Comparison of ENCODE assay signal across 23 cellular contexts in the genomic region with DNA sequence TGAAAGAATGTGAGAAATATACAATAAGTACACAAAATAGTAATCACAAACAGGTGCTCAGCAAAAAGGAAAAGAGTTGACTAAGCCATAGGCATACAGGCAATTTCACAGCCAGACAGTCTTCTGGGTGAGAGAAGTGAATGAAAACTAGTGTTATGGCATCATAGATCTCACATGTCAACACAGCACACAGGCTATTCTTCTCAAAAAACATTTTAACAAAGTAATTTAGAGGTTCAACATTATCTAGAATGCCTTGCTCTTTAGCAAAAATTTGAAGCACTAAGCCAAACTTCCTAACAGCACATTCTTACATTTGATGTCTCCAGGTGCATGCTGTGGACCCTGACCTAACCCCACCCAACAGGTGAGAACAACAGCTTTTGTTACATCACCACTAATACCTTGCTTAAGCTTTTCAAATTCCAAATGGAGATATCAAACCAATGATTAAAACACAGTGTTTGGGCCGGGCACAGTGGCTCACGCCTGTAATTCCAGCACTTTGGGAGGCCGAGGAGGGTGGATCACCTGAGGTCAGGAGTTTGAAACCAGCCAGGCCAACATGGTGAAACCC. TPM values are rescaled to one million over a fixed set of nuclear protein-coding genes. Genes with fewer than 3 reads are reported as not detected.
DNase-seq lines count a peak whose midpoint lies in the region; ATAC-seq, FAIRE-seq and TF ChIP-seq lines count a peak whose summit lies in the region.
"Had no signal": no experiment of that assay in that cellular context is flagged by ENCODE, and none has a peak within 500 bp of the region (broad histone marks: within the 10 kb centered on the region; RNA-seq: fewer than 3 reads in every experiment).

No MANE protein-coding gene starts in this region.

- DNase-seq in CD4-positive, CD25-positive, alpha-beta regulatory T cell = no peak
- DNase-seq in H54 (ENCODE audit: insufficient read length, low spot score) (no peak), dermis blood vessel endothelial cell (no peak), Kasumi-1 (lab: John Stamatoyannopoulos, UW) (no peak), NCI-H748 (lab: John Stamatoyannopoulos, UW; ENCODE audit: unreplicated experiment) (no peak), RCC 7860 (ENCODE audit: low spot score) (no peak)
- DNase-seq in activated T-helper 2 cell treated with anti-CD3 and anti-CD28 coated beads, Interferon-gamma antibody, Interleukin-2, Interleukin-4, amounts not matched to agents 10 μg/mL and 5 μg/mL and 100 μg/mL, durations not matched to agents 14 hours and 24 hours and 36 hours (ENCODE audit: low spot score) = no peak
- DNase-seq: activated CD4-positive, alpha-beta T cell treated with anti-CD3 and anti-CD28 coated beads for 4 hours; effector memory CD8-positive, alpha-beta T cell; esophagus squamous epithelium; GF-D8; GOT3; naive B cell; NCI-H2029; pancreas; stimulated activated CD4-positive, alpha-beta T cell treated with anti-CD3 and anti-CD28 coated beads, Interleukin-1b, Interleukin-23, amount 100 ng/mL, for 48 hours; T-cell; thyroid gland had no signal

- no peaks in the 10 kb centered on the region for H3K4me1 ChIP-seq in CD4-positive, CD25-positive, alpha-beta regulatory T cell (ENCODE audit: control insufficient read depth, insufficient read depth, low read length, poor library complexity, severe bottlenecking)

- no peak overlapping the region for H3K4me3 ChIP-seq in CD4-positive, CD25-positive, alpha-beta regulatory T cell (ENCODE audit: low read depth, low read length)
- H3K4me3 ChIP-seq: ascending aorta, esophagus squamous epithelium, pancreas, thyroid gland had no signal

- TF ChIP-seq POLR2A in H54 (IDR thresholded peaks at IDR 0.05; ENCODE audit: low read depth, low read length) = no peak

- H3K4me3 Mint-ChIP-seq in CD4-positive, CD25-positive, alpha-beta regulatory T cell = no peak overlapping the region
- no peak overlapping the region for H3K4me3 Mint-ChIP-seq in activated T-helper 2 cell treated with anti-CD3 and anti-CD28 coated beads, Interferon-gamma antibody, Interleukin-2, Interleukin-4, amounts not matched to agents 10 μg/mL and 5 μg/mL and 100 μg/mL, durations not matched to agents 14 hours and 24 hours and 36 hours (ENCODE audit: low read depth)
- H3K4me3 Mint-ChIP-seq in nephron = no peak overlapping the region
- H3K4me3 Mint-ChIP-seq: effector memory CD8-positive, alpha-beta T cell; memory B cell; stimulated activated memory B cell treated with anti-CD40 and anti-IgM and Interleukin-4, amounts not matched to agents 10 μg/mL and 1 μg/mL and 100 μg/mL, for 72 hours; T-cell had no signal

- H3K9me3 Mint-ChIP-seq in CD4-positive, CD25-positive, alpha-beta regulatory T cell = no peaks in the 10 kb centered on the region
- H3K9me3 Mint-ChIP-seq in activated T-helper 2 cell treated with anti-CD3 and anti-CD28 coated beads, Interferon-gamma antibody, Interleukin-2, Interleukin-4, amounts not matched to agents 10 μg/mL and 5 μg/mL and 100 μg/mL, durations not matched to agents 14 hours and 24 hours and 36 hours = no peaks in the 10 kb centered on the region
- no peaks in the 10 kb centered on the region for H3K9me3 Mint-ChIP-seq in nephron
- H3K9me3 Mint-ChIP-seq: effector memory CD8-positive, alpha-beta T cell; memory B cell; naive B cell; stimulated activated memory B cell treated with anti-CD40 and anti-IgM and Interleukin-4, amounts not matched to agents 10 μg/mL and 1 μg/mL and 100 μg/mL, for 72 hours; T-cell had no signal

- FAIRE-seq in H54 (lab: Jason Lieb, UNC) = peak; percentile 30
- no peak for FAIRE-seq in RCC 7860 (lab: Jason Lieb, UNC)
- FAIRE-seq: pancreas had no signal

- TF ChIP-seq CTCF in nephron (IDR thresholded peaks at IDR 0.05; ENCODE audit: unreplicated experiment in 3 of 3) = no peak

- no peaks in the 10 kb centered on the region for H3K27me3 Mint-ChIP-seq in CD4-positive, CD25-positive, alpha-beta regulatory T cell
- no peaks in the 10 kb centered on the region for H3K27me3 Mint-ChIP-seq in activated T-helper 2 cell treated with anti-CD3 and anti-CD28 coated beads, Interferon-gamma antibody, Interleukin-2, Interleukin-4, amounts not matched to agents 10 μg/mL and 5 μg/mL and 100 μg/mL, durations not matched to agents 14 hours and 24 hours and 36 hours (ENCODE audit: low read depth)
- H3K27me3 Mint-ChIP-seq in nephron (ENCODE audit: low read depth) = no peaks in the 10 kb centered on the region
- H3K27me3 Mint-ChIP-seq: effector memory CD8-positive, alpha-beta T cell; memory B cell; stimulated activated memory B cell treated with anti-CD40 and anti-IgM and Interleukin-4, amounts not matched to agents 10 μg/mL and 1 μg/mL and 100 μg/mL, for 72 hours; T-cell had no signal

- H3K4me1 Mint-ChIP-seq in CD4-positive, CD25-positive, alpha-beta regulatory T cell = peaks cover 24 to 36% (median 31%) of the 10 kb centered on the region in 4 donors
- H3K4me1 Mint-ChIP-seq in activated T-helper 2 cell treated with anti-CD3 and anti-CD28 coated beads, Interferon-gamma antibody, Interleukin-2, Interleukin-4, amounts not matched to agents 10 μg/mL and 5 μg/mL and 100 μg/mL, durations not matched to agents 14 hours and 24 hours and 36 hours (ENCODE audit: low read depth) = peaks cover 29% of the 10 kb centered on the region
- H3K4me1 Mint-ChIP-seq in nephron = peaks cover 40% of the 10 kb centered on the region

- H3K27me3 ChIP-seq in CD4-positive, CD25-positive, alpha-beta regulatory T cell (ENCODE audit: control insufficient read depth, insufficient read depth, low read length) = no peaks in the 10 kb centered on the region
- H3K27me3 ChIP-seq: ascending aorta, esophagus squamous epithelium, pancreas, thyroid gland had no signal

- peak overlapping the region; percentile 6 to 74 (median 43) for H3K27ac Mint-ChIP-seq in CD4-positive, CD25-positive, alpha-beta regulatory T cell
- H3K27ac Mint-ChIP-seq in activated T-helper 2 cell treated with anti-CD3 and anti-CD28 coated beads, Interferon-gamma antibody, Interleukin-2, Interleukin-4, amounts not matched to agents 10 μg/mL and 5 μg/mL and 100 μg/mL, durations not matched to agents 14 hours and 24 hours and 36 hours = peak overlapping the region; percentile 33
- peak overlapping the region in 2 of 3 experiments; percentile 5 to 7 for H3K27ac Mint-ChIP-seq in nephron
- H3K27ac Mint-ChIP-seq: memory B cell; naive B cell; stimulated activated memory B cell treated with anti-CD40 and anti-IgM and Interleukin-4, amounts not matched to agents 10 μg/mL and 1 μg/mL and 100 μg/mL, for 72 hours; T-cell had no signal

- ATAC-seq in CD4-positive, CD25-positive, alpha-beta regulatory T cell (ENCODE audit: low read depth in 2 of 2) = no peak
- ATAC-seq: effector memory CD8-positive, alpha-beta T cell; pancreas; Right ventricle myocardium inferior; stimulated activated memory B cell treated with anti-CD40 and anti-IgM and Interleukin-4, amounts not matched to agents 10 μg/mL and 1 μg/mL and 100 μg/mL, for 72 hours; T-cell had no signal

- H3K36me3 ChIP-seq in CD4-positive, CD25-positive, alpha-beta regulatory T cell (ENCODE audit: control insufficient read depth, insufficient read depth, low read length) = peaks cover 3% of the 10 kb centered on the region

- H3K9me3 ChIP-seq in CD4-positive, CD25-positive, alpha-beta regulatory T cell (ENCODE audit: control insufficient read depth in 2 of 2, low read length in 2 of 2) = no peaks in the 10 kb centered on the region
- H3K9me3 ChIP-seq: ascending aorta, esophagus squamous epithelium, pancreas, thyroid gland had no signal

- intact Hi-C loops in activated T-helper 2 cell treated with anti-CD3 and anti-CD28 coated beads, Interferon-gamma antibody, Interleukin-2, Interleukin-4, amounts not matched to agents 10 μg/mL and 5 μg/mL and 100 μg/mL, durations not matched to agents 14 hours and 24 hours and 36 hours (cut with micrococcal nuclease) = no loop called here

- peaks cover 15% of the 10 kb centered on the region for H3K36me3 Mint-ChIP-seq in CD4-positive, CD25-positive, alpha-beta regulatory T cell
- peaks cover 24% of the 10 kb centered on the region for H3K36me3 Mint-ChIP-seq in activated T-helper 2 cell treated with anti-CD3 and anti-CD28 coated beads, Interferon-gamma antibody, Interleukin-2, Interleukin-4, amounts not matched to agents 10 μg/mL and 5 μg/mL and 100 μg/mL, durations not matched to agents 14 hours and 24 hours and 36 hours (ENCODE audit: low read depth)
- H3K36me3 Mint-ChIP-seq in nephron (ENCODE audit: low read depth) = peaks cover 25% of the 10 kb centered on the region

- no peak overlapping the region for H3K27ac ChIP-seq in CD4-positive, CD25-positive, alpha-beta regulatory T cell (ENCODE audit: insufficient read depth, low read length, poor library complexity, severe bottlenecking)
- H3K27ac ChIP-seq: ascending aorta, esophagus squamous epithelium had no signal

RNA-seq across cellular contexts. Expression of a gene that starts 30.5 kb away (rescaled TPM):
- 6.7 TPM for total RNA-seq in CD4-positive, CD25-positive, alpha-beta regulatory T cell
- 1 to 10 TPM in 2 of 4 donors, under 1 TPM in 2; 0.57 to 1.3 (median 1.1) TPM for polyA plus RNA-seq in CD4-positive, CD25-positive, alpha-beta regulatory T cell
- 26.1 and 28.2 TPM in 2 replicates for total RNA-seq in activated T-helper 2 cell treated with anti-CD3 and anti-CD28 coated beads, Interferon-gamma antibody, Interleukin-2, Interleukin-4, amounts not matched to agents 10 μg/mL and 5 μg/mL and 100 μg/mL, durations not matched to agents 14 hours and 24 hours and 36 hours
- total RNA-seq in dermis blood vessel endothelial cell = 17.2 and 23.0 TPM in 2 replicates

RNA-seq across cellular contexts. Expression of a gene that starts 43.4 kb away (rescaled TPM):
- 0.47 TPM for total RNA-seq in CD4-positive, CD25-positive, alpha-beta regulatory T cell
- under 1 TPM; 0.13 to 0.98 (median 0.48) TPM for polyA plus RNA-seq in CD4-positive, CD25-positive, alpha-beta regulatory T cell
- 5.2 and 5.5 TPM in 2 replicates for total RNA-seq in activated T-helper 2 cell treated with anti-CD3 and anti-CD28 coated beads, Interferon-gamma antibody, Interleukin-2, Interleukin-4, amounts not matched to agents 10 μg/mL and 5 μg/mL and 100 μg/mL, durations not matched to agents 14 hours and 24 hours and 36 hours
- total RNA-seq in dermis blood vessel endothelial cell = 0.47 and 1.5 TPM in 2 replicates

RNA-seq across cellular contexts. Expression of a gene that starts 52.5 kb away (rescaled TPM):
- 56.0 TPM for total RNA-seq in CD4-positive, CD25-positive, alpha-beta regulatory T cell
- 100 to 1,000 TPM in 1 of 4 donors, 10 to 100 TPM in 3; 81.8 to 103 (median 87.4) TPM for polyA plus RNA-seq in CD4-positive, CD25-positive, alpha-beta regulatory T cell
- total RNA-seq in activated T-helper 2 cell treated with anti-CD3 and anti-CD28 coated beads, Interferon-gamma antibody, Interleukin-2, Interleukin-4, amounts not matched to agents 10 μg/mL and 5 μg/mL and 100 μg/mL, durations not matched to agents 14 hours and 24 hours and 36 hours = 109 and 113 TPM in 2 replicates
- 7.8 and 16.3 TPM in 2 replicates for total RNA-seq in dermis blood vessel endothelial cell
